ENCODE assay signal across 23 cellular contexts in the genomic region with DNA sequence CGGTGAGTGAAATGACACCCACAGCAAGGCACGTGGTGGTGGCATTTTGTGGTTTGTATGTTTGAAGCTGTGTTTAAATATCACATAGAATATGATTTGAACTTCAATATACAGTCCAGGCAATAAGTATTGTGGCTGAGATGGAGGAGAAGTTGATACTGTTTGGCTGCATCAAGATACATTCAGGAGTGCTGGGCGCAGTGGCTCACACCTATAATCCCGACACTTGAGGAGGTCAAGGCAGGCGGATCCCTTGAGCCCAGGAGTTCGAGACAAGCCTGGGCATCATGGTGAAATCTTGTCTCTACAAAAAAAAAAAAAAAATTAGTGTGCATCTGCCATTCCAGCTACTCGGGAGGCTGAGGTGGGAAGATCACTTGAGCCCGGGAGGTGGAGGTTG.
"Had no signal": no experiment of that assay in that cellular context is flagged by ENCODE, and none has a peak within 500 bp of the region (broad histone marks: within the 10 kb centered on the region; RNA-seq: fewer than 3 reads in every experiment).

No MANE protein-coding gene starts in this region.

- H3K9me3 Mint-ChIP-seq: activated naive CD8-positive, alpha-beta T cell treated with anti-CD3 and anti-CD28 coated beads, Interleukin-2, amount 10 ng/mL, durations not matched to agents 7 days and 5 days; activated T-cell treated with anti-CD3 and anti-CD28 coated beads, Interleukin-2, amount 50 U/mL, for 4 hours; T-helper 2 cell treated with Interferon-gamma antibody and Interleukin-4, amounts not matched to agents 5 μg/mL and 100 μg/mL, for 36 hours had no signal

- H3K27ac Mint-ChIP-seq: activated naive CD4-positive, alpha-beta T cell treated with anti-CD3 and anti-CD28 coated beads, Interleukin-2, amount 10 ng/mL, durations not matched to agents 7 days and 5 days; activated naive CD8-positive, alpha-beta T cell treated with anti-CD3 and anti-CD28 coated beads, Interleukin-2, amount 10 ng/mL, durations not matched to agents 7 days and 5 days; T-helper 2 cell treated with Interferon-gamma antibody and Interleukin-4, amounts not matched to agents 5 μg/mL and 100 μg/mL, for 36 hours had no signal

- H3K4me3 Mint-ChIP-seq: activated naive CD4-positive, alpha-beta T cell treated with anti-CD3 and anti-CD28 coated beads, Interleukin-2, amount 10 ng/mL, durations not matched to agents 7 days and 5 days; activated naive CD8-positive, alpha-beta T cell treated with anti-CD3 and anti-CD28 coated beads, Interleukin-2, amount 10 ng/mL, durations not matched to agents 7 days and 5 days; activated T-cell treated with anti-CD3 and anti-CD28 coated beads, Interleukin-2, amount 50 U/mL, for 4 hours; T-helper 2 cell treated with Interferon-gamma antibody and Interleukin-4, amounts not matched to agents 5 μg/mL and 100 μg/mL, for 36 hours had no signal

- DNase-seq: activated CD4-positive, alpha-beta T cell treated with anti-CD3 and anti-CD28 coated beads for 4 hours; activated effector memory CD4-positive, alpha-beta T cell treated with anti-CD3 and anti-CD28 coated beads, Interleukin-2, amount 50 U/mL, for 16 hours; activated naive CD4-positive, alpha-beta T cell treated with anti-CD3 and anti-CD28 coated beads, Interleukin-2, amount 10 ng/mL, durations not matched to agents 7 days and 5 days; activated naive CD8-positive, alpha-beta T cell treated with anti-CD3 and anti-CD28 coated beads, Interleukin-2, amount 10 ng/mL, durations not matched to agents 7 days and 5 days; activated T-cell treated with anti-CD3 and anti-CD28 coated beads, Interleukin-2, amount 50 U/mL, for 4 hours; anterior cingulate cortex; caudate nucleus; Karpas-422; MM.1S; NCI-H1105 treated with DMSO at 0.1 percent for 48 hours; NCI-H1436 treated with DMSO at 0.1 percent for 48 hours; NCI-H187; NCI-H2081; NCI-H510A treated with DMSO at 0.1 percent for 48 hours; NCI-H69; NK-92 treated with Interleukin-12 subunit alpha and Interleukin-12 subunit beta, amount 100 ng/mL, for 24 hours; OCI-M1; Right ventricle myocardium superior; RPMI8226; SJCRH30; SK-N-SH; T-helper 1 cell had no signal

- H3K36me3 Mint-ChIP-seq: activated naive CD4-positive, alpha-beta T cell treated with anti-CD3 and anti-CD28 coated beads, Interleukin-2, amount 10 ng/mL, durations not matched to agents 7 days and 5 days; activated naive CD8-positive, alpha-beta T cell treated with anti-CD3 and anti-CD28 coated beads, Interleukin-2, amount 10 ng/mL, durations not matched to agents 7 days and 5 days had no signal
